ENCODE assay signal across 20 cellular contexts in genomic region chr20:38608188-38608587, GRCh38. TPM values are rescaled to one million over a fixed set of nuclear protein-coding genes. Genes with fewer than 3 reads are reported as not detected.
DNase-seq lines count a peak whose midpoint lies in the region; ATAC-seq, FAIRE-seq and TF ChIP-seq lines count a peak whose summit lies in the region.
"Had no signal": no experiment of that assay in that cellular context is flagged by ENCODE, and none has a peak within 500 bp of the region (broad histone marks: within the 10 kb centered on the region; RNA-seq: fewer than 3 reads in every experiment).

No MANE protein-coding gene starts in this region.

- H3K36me3 Mint-ChIP-seq in endodermal cell (ENCODE audit: low read depth) (peaks cover 4% of the 10 kb centered on the region), neural crest cell (ENCODE audit: low read depth) (no peaks in the 10 kb centered on the region)

- H3K4me3 ChIP-seq in A549 (no peak overlapping the region), H7 (ENCODE audit: insufficient read depth, low read depth, low read length) (no peak overlapping the region), endodermal cell (ENCODE audit: low read length) (no peak overlapping the region), WERI-Rb-1 (ENCODE audit: low read depth, low read length) (no peak overlapping the region), MG63 (no peak overlapping the region), body of pancreas (no peak overlapping the region)
- H3K4me3 ChIP-seq: BLaER1 had no signal

- no peak overlapping the region for H3K4me2 ChIP-seq in A549
- H3K4me2 ChIP-seq: BLaER1 had no signal

- no peak for TF ChIP-seq RAD21 in A549 (conservative IDR thresholded peaks at IDR 0.05 in 1 of 2, IDR thresholded peaks at IDR 0.05 in 1 of 2)

- H3K27me3 ChIP-seq in H7 (ENCODE audit: control insufficient read depth, insufficient read depth, low read length) = no peaks in the 10 kb centered on the region
- no peaks in the 10 kb centered on the region for H3K27me3 ChIP-seq in endodermal cell (ENCODE audit: control insufficient read depth, insufficient read depth, low read length, poor library complexity, severe bottlenecking)
- no peaks in the 10 kb centered on the region for H3K27me3 ChIP-seq in WERI-Rb-1 (ENCODE audit: insufficient read depth, low read depth, severe bottlenecking)
- no peaks in the 10 kb centered on the region for H3K27me3 ChIP-seq in MG63
- H3K27me3 ChIP-seq in body of pancreas = no peaks in the 10 kb centered on the region
- H3K27me3 ChIP-seq: BLaER1 had no signal

- POLR2A ChIA-PET in A549 (lab: Yijun Ruan, JAX) = no interaction called here

- H3K27me3 Mint-ChIP-seq in endodermal cell (ENCODE audit: insufficient read depth) = no peaks in the 10 kb centered on the region
- peaks cover 9% of the 10 kb centered on the region for H3K27me3 Mint-ChIP-seq in neural crest cell (ENCODE audit: low read depth)

- no peak for TF ChIP-seq POLR2A in A549 (IDR thresholded peaks at IDR 0.05; ENCODE audit: low read length)
- TF ChIP-seq POLR2A in body of pancreas (IDR thresholded peaks at IDR 0.05) = no peak

- H3K9ac ChIP-seq in endodermal cell (ENCODE audit: extremely low read depth, low read length, poor library complexity, severe bottlenecking) = no peak overlapping the region
- H3K9ac ChIP-seq: BLaER1 had no signal

- no peak for DNase-seq in A549 (ENCODE audit: low read depth in 1 of 2, low spot score in 1 of 2)
- DNase-seq in H7 = peak; percentile 25
- no peak for DNase-seq in endodermal cell
- DNase-seq in neural crest cell (ENCODE audit: low read depth, low spot score) = no peak
- no peak for DNase-seq in WERI-Rb-1
- DNase-seq in MG63 = no peak
- DNase-seq in body of pancreas = no peak
- DNase-seq: AML-193; Calu3; CD4-positive, alpha-beta T cell; DMS 273 treated with DMSO at 0.1 percent for 48 hours; H9 had no signal

- CTCF ChIA-PET in A549 (lab: Yijun Ruan, JAX) = no interaction called here

- H3K9me3 ChIP-seq in A549 (no peaks in the 10 kb centered on the region), endodermal cell (ENCODE audit: control insufficient read depth, low read length) (no peaks in the 10 kb centered on the region), WERI-Rb-1 (ENCODE audit: severe bottlenecking) (no peaks in the 10 kb centered on the region), MG63 (no peaks in the 10 kb centered on the region), body of pancreas (no peaks in the 10 kb centered on the region)
- H3K9me3 ChIP-seq: BLaER1 had no signal

- peaks cover 49% of the 10 kb centered on the region for H3K4me1 Mint-ChIP-seq in endodermal cell
- peaks cover 14% of the 10 kb centered on the region for H3K4me1 Mint-ChIP-seq in neural crest cell

- H3K9me3 Mint-ChIP-seq in endodermal cell = no peaks in the 10 kb centered on the region
- H3K9me3 Mint-ChIP-seq in neural crest cell = no peaks in the 10 kb centered on the region
- H3K9me3 Mint-ChIP-seq: CD4-positive, alpha-beta T cell; H9 had no signal

- intact Hi-C loops in body of pancreas (cut with DNase I) = no loop called here

- H3K4me3 Mint-ChIP-seq in endodermal cell (no peak overlapping the region), neural crest cell (no peak overlapping the region)
- H3K4me3 Mint-ChIP-seq: CD4-positive, alpha-beta T cell had no signal

- TF ChIP-seq CTCF in A549 (IDR thresholded peaks at IDR 0.05) (no peak), endodermal cell (conservative IDR thresholded peaks at IDR 0.05) (no peak), neural crest cell (conservative IDR thresholded peaks at IDR 0.05) (no peak), WERI-Rb-1 (IDR thresholded peaks at IDR 0.05; ENCODE audit: low read depth, low read length) (no peak), body of pancreas (IDR thresholded peaks at IDR 0.05) (no peak)

- TF ChIP-seq EP300 in A549 (IDR thresholded peaks at IDR 0.05) = no peak

- peaks cover 30% of the 10 kb centered on the region for H3K4me1 ChIP-seq in A549
- H3K4me1 ChIP-seq in endodermal cell (ENCODE audit: control insufficient read depth, insufficient read depth, low read length) = peaks cover 20% of the 10 kb centered on the region
- H3K4me1 ChIP-seq in body of pancreas = no peaks in the 10 kb centered on the region

- FAIRE-seq in A549 (lab: Jason Lieb, UNC) = no peak
- FAIRE-seq: G401.6, GM12891, GM19239, HepG2 had no signal

- H3K36me3 ChIP-seq in H7 (replicated peaks; ENCODE audit: control insufficient read depth, insufficient read depth, low read length) = no peaks in the 10 kb centered on the region
- H3K36me3 ChIP-seq in endodermal cell (ENCODE audit: control insufficient read depth, insufficient read depth, low read length) = no peaks in the 10 kb centered on the region
- H3K36me3 ChIP-seq in WERI-Rb-1 = no peaks in the 10 kb centered on the region
- no peaks in the 10 kb centered on the region for H3K36me3 ChIP-seq in MG63
- H3K36me3 ChIP-seq in body of pancreas (replicated peaks in 1 of 2; ENCODE audit: insufficient read depth in 1 of 2, low read depth in 2 of 2) = no peaks in the 10 kb centered on the region
- H3K36me3 ChIP-seq: BLaER1 had no signal

- ATAC-seq in A549 = no peak
- no peak for ATAC-seq in HG03025 (IDR thresholded peaks at IDR 0.05; ENCODE audit: low FRiP score, unreplicated experiment)
- no peak for ATAC-seq in body of pancreas
- ATAC-seq: HepG2 had no signal

- WGBS in A549 (ENCODE audit: missing lambda C conversion rate) = 80% methylated on average over 4 of the region's 4 CpGs
- 40 to 62% methylated on average over 1 to 4 of the region's 4 CpGs for WGBS in endodermal cell (ENCODE audit: insufficient coverage in 1 of 2, insufficient read length in 1 of 2), 2 experiments
- 77 to 83% methylated on average over 4 of the region's 4 CpGs for WGBS in body of pancreas, 2 donors

- H3K27ac Mint-ChIP-seq in endodermal cell (peak overlapping the region; percentile 46), neural crest cell (ENCODE audit: unreplicated experiment) (peak overlapping the region; percentile 51)
- H3K27ac Mint-ChIP-seq: CD4-positive, alpha-beta T cell had no signal

- peak overlapping the region; percentile 17 to 42; a peak in 2 of 6 replicates for H3K27ac ChIP-seq in A549
- no peak overlapping the region for H3K27ac ChIP-seq in endodermal cell (ENCODE audit: low read depth, low read length)
- H3K27ac ChIP-seq in WERI-Rb-1 = no peak overlapping the region
- H3K27ac ChIP-seq in body of pancreas = no peak overlapping the region
- H3K27ac ChIP-seq: 22Rv1, BLaER1 had no signal

TF ChIP-seq in A549, 52 proteins besides CTCF, POLR2A, EP300 and RAD21 (continues in another document):
- TF ChIP-seq ATOH8 (CRISPR knock-in tag; IDR thresholded peaks at IDR 0.05; ENCODE audit: low read depth) (no peak), CEBPB (IDR thresholded peaks at IDR 0.05) (no peak), NR3C1 (IDR thresholded peaks at IDR 0.05) (no peak), MYC (IDR thresholded peaks at IDR 0.05; ENCODE audit: borderline replicate concordance, low read length) (no peak), FOXS1 (CRISPR knock-in tag; IDR thresholded peaks at IDR 0.05) (no peak), HOXB5 (CRISPR knock-in tag; IDR thresholded peaks at IDR 0.05) (no peak), CBX2 (IDR thresholded peaks at IDR 0.05; ENCODE audit: borderline replicate concordance, low read depth) (no peak), NPAS2 (CRISPR knock-in tag; IDR thresholded peaks at IDR 0.05; ENCODE audit: borderline replicate concordance) (no peak), ZNF302 (CRISPR knock-in tag; IDR thresholded peaks at IDR 0.05) (no peak), CHD2 (IDR thresholded peaks at IDR 0.05; ENCODE audit: low read length, partially characterized antibody) (no peak), BHLHE40 (IDR thresholded peaks at IDR 0.05; ENCODE audit: low read depth, low read length) (no peak), RFX5 (IDR thresholded peaks at IDR 0.05) (no peak), MAFK (IDR thresholded peaks at IDR 0.05; ENCODE audit: partially characterized antibody) (no peak), SREBF2 (IDR thresholded peaks at IDR 0.05) (no peak)

RNA-seq across cellular contexts. Expression of gene ARHGAP40, which starts 6.6 kb away (rescaled TPM):
- not detected in 2 replicates for polyA plus RNA-seq in A549 (2011; rRNA removed)
- not detected in 2 replicates for polyA plus RNA-seq in A549 (2012; cell fraction: cytosol; rRNA removed)
- polyA plus RNA-seq in A549 (2012; cell fraction: nucleus; rRNA removed) = 0.02 TPM in 1 of 2 replicates, not detected in the other
- not detected in 3 replicates for polyA plus RNA-seq in A549 (2017; fragmentation: RNase III; extraction: RNeasy Plus Mini Kit Qiagen cat#74134 plus additional on column Dnase treatment)
- polyA minus RNA-seq in A549 (2011; rRNA and poly(A)+ RNA removed) = not detected in 2 replicates
- total RNA-seq in H7 (2014; rRNA removed; shearing (Covaris generic)) = 10.9 and 13.2 TPM in 2 replicates
- total RNA-seq in endodermal cell = 10 to 100 TPM in 1 of 2 donors, 1 to 10 TPM in 1; 5.5 to 18.5 TPM
- 2.4 TPM for polyA plus RNA-seq in endodermal cell (2013, experiment 1 of 2)
- polyA plus RNA-seq in endodermal cell (2013, experiment 2 of 2) = 4.3 TPM
- not detected in 2 replicates for total RNA-seq in neural crest cell
- not detected in 2 replicates for total RNA-seq in MG63 (2014; rRNA removed; shearing (Covaris generic); ENCODE audit: low replicate concordance)
- not detected for total RNA-seq in body of pancreas
- total RNA-seq: CD4-positive, alpha-beta T cell had no signal

RNA-seq across cellular contexts. Expression of gene ADIG, which starts 27.2 kb away (rescaled TPM):
- polyA plus RNA-seq in A549 (2011; rRNA removed) (not detected in 2 replicates), A549 (2017; fragmentation: RNase III; extraction: RNeasy Plus Mini Kit Qiagen cat#74134 plus additional on column Dnase treatment) (not detected in 3 replicates)
- polyA plus RNA-seq in A549 (2012; cell fraction: cytosol; rRNA removed) = not detected in 2 replicates
- polyA plus RNA-seq in A549 (2012; cell fraction: nucleus; rRNA removed) = not detected in 2 replicates
- polyA minus RNA-seq in A549 (2011; rRNA and poly(A)+ RNA removed) = 0.70 TPM in 1 of 2 replicates, not detected in the other
- not detected in 2 replicates for total RNA-seq in H7 (2014; rRNA removed; shearing (Covaris generic))
- total RNA-seq in endodermal cell (not detected), neural crest cell (not detected in 2 replicates), body of pancreas (not detected)
- not detected for polyA plus RNA-seq in endodermal cell (2013, experiment 1 of 2)
- polyA plus RNA-seq in endodermal cell (2013, experiment 2 of 2) = not detected
- total RNA-seq in MG63 (2014; rRNA removed; shearing (Covaris generic); ENCODE audit: low replicate concordance) = not detected in 2 replicates
- total RNA-seq: Calu3; CD4-positive, alpha-beta T cell; H9; HT1080 had no signal
- polyA plus RNA-seq: HepG2 had no signal

Comparison
In these comparisons a context has a peak if more than half of its experiments do, and no peak if none do; other contexts are left out.
1. H3K27ac ChIP-seq: peak in A549 (2 of 2); none in endodermal cell (single experiment), WERI-Rb-1 (single experiment) and body of pancreas (0 of 4).